In the genomic region with DNA sequence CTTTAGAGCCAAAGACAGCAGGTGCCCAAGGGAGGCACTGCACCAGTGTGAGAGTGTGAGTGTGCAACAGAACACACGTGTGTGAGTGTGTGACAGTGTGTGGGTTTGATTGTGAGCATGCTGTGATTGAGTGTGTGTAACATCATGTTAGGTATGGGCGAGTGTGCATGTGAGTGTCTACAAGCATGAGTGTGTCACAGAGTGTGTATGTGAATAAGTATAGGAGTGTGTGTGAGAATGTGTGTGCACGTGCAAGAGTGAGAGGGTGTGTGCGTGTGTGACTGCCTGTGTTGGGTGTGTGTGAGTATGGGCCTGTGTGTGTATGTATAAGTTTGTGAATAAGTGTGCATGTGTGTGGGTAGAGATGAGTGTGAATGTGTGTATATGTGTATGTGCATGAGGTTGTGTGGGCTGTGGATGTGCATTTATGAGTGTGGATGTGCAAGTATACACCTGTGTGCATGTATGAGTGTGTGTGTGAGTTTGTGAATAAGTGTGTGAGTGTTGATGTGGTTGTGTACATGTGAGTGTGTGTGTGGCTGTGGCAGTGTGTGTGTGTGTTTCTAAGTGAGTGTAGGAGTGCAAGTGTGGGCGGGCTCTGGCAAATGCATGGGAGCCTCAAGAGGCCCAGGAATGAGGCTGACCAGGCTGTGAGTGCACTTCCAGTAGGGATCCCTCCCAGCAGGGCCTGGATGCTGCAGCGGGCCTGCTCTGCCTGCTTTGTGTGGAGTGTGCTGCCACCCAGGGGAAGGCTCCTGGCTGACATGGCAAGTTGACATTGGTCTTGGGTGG, we compare ENCODE assay signal across 8 cellular contexts.
DNase-seq lines count a peak whose midpoint lies in the region; ATAC-seq and TF ChIP-seq lines count a peak whose summit lies in the region.

No MANE protein-coding gene starts in this region.

- peak; percentile 86 for TF ChIP-seq CTCF in retinal pigment epithelial cell (conservative IDR thresholded peaks at IDR 0.05; ENCODE audit: low read depth, low read length)

- intact Hi-C loops in left ventricle myocardium superior (cut with micrococcal nuclease) = loop anchor here (5.0 to 10.0 kb wide), 3 partner anchors 236 to 1146 kb away; no protein-coding TSS in a partner anchor

- peak; percentile 90 for ATAC-seq in left ventricle myocardium superior
- no peak for ATAC-seq in GM19467 (IDR thresholded peaks at IDR 0.05; ENCODE audit: unreplicated experiment)
- no peak for ATAC-seq in GM21576 (IDR thresholded peaks at IDR 0.05; ENCODE audit: unreplicated experiment)

- H3K4me3 ChIP-seq in retinal pigment epithelial cell (ENCODE audit: low read length) = no peak overlapping the region

- DNase-seq in NK-92 treated with Interleukin-12 subunit alpha and Interleukin-12 subunit beta, amount 100 ng/mL, for 24 hours (lab: John Stamatoyannopoulos, UW) = peak; percentile 45
- DNase-seq in NK-92 (lab: John Stamatoyannopoulos, UW; ENCODE audit: unreplicated experiment) (no peak), NCI-H187 treated with DMSO at 0.1 percent for 48 hours (lab: John Stamatoyannopoulos, UW) (peak; percentile 51), amniotic epithelial cell (ENCODE audit: low read depth) (peak; percentile 91), left ventricle myocardium superior (peak; percentile 88), retinal pigment epithelial cell (ENCODE audit: low read depth) (peak; percentile 78)
